In the genomic region with DNA sequence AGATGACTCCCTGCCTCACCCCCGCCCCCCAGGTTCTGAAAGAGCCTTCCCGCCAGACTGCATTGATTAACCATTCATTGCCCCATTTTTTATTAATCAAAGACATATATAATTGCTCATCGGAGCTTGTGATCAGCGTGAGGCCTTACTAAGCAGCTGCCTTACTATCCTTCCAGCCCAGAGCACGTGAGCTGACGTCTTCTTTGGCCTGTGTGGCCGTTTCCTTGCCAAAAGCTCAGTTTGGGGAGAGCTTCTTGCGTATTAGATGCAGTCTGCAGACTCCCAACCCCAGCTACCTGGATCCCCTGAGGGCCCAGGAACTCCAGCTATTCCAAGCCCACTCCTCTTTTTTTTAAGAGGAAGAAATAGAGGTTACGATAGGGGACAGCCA, we compare ENCODE assay signal across 1 cellular context.
TF ChIP-seq lines count a peak whose summit lies in the region.

No MANE protein-coding gene starts in this region.

TF ChIP-seq in GM12878, 131 proteins besides CTCF, POLR2A, EP300 and RAD21:
- TF ChIP-seq ZNF217 (IDR thresholded peaks at IDR 0.05) (no peak), RFX5 (IDR thresholded peaks at IDR 0.05; ENCODE audit: low read depth, low read length) (no peak), CREM (IDR thresholded peaks at IDR 0.05; ENCODE audit: low read depth) (no peak), ZNF24 (IDR thresholded peaks at IDR 0.05) (no peak)
TF ChIP-seq in GM12878: peak in this region for 0.
